1 cellular context compared by ENCODE assay signal in the genomic region with DNA sequence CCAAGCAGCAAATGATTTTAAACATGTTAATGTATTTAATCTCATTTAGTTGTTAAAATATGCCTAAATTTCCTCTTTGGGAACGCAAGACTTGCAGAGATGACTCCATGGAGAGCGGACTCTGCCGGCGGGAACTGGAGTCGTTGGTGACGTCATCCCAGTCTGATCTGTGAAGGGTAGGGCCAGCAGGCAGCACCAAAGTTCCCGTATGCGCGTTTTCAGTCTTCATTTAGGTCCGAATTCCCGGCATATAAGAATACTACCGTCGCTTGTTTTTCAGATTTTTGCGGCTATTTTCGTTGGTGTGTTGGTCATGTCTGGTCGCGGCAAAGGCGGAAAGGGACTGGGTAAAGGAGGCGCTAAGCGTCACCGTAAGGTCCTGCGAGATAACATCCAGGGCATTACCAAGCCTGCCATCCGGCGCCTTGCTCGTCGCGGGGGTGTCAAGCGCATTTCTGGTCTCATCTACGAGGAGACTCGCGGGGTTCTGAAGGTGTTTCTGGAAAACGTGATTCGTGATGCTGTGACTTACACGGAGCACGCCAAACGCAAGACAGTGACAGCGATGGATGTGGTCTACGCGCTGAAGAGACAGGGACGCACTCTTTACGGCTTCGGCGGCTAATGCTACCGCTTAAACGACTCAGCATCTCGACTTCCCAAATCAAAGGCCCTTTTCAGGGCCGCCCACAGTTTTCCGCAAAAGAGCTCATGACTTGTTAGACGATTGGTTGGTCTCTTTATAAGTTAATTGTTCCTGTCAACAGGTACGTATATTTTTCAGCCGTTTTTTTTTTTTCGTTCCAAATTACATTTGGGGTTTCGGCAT.
A peak's percentile ranks its signal among the peaks of the same experiment; 100 is the strongest.
TF ChIP-seq lines count a peak whose summit lies in the region.

No MANE protein-coding gene starts in this region.

TF ChIP-seq in HepG2, 621 proteins besides CTCF, POLR2A, EP300 and RAD21 (continued from another document and continues in another):
- TF ChIP-seq MAZ (IDR thresholded peaks at IDR 0.05; ENCODE audit: borderline replicate concordance, low read depth, low read length) (no peak), MAZ (CRISPR knock-in tag; IDR thresholded peaks at IDR 0.05; ENCODE audit: low read depth) (peak; percentile 50), TBX3 (IDR thresholded peaks at IDR 0.05; ENCODE audit: borderline replicate concordance) (peak; percentile 45; the same call in 1 of the 2 replicates), ZNF317 (CRISPR knock-in tag; IDR thresholded peaks at IDR 0.05) (peak; percentile 88), TGIF2 (CRISPR knock-in tag; IDR thresholded peaks at IDR 0.05) (peak; percentile 87), LRRFIP1 (CRISPR knock-in tag; conservative IDR thresholded peaks at IDR 0.05) (0 out of 2 replicates have a peak, but pooled peaks have one; percentile 52), CBX5 (CRISPR knock-in tag; IDR thresholded peaks at IDR 0.05; ENCODE audit: borderline replicate concordance) (peak; percentile 62; the same call in 1 of the 2 replicates), GABPB1 (CRISPR knock-in tag; IDR thresholded peaks at IDR 0.05) (peak; percentile 56), ZSCAN12 (CRISPR knock-in tag; IDR thresholded peaks at IDR 0.05) (no peak), ZXDC (CRISPR knock-in tag; IDR thresholded peaks at IDR 0.05) (peak; percentile 92; the same call in 1 of the 2 replicates), ATAD3A (CRISPR knock-in tag; IDR thresholded peaks at IDR 0.05) (no peak; the same call in 1 of the 2 replicates), THAP11 (CRISPR knock-in tag; IDR thresholded peaks at IDR 0.05) (peak; percentile 89), PHF20 (CRISPR knock-in tag; IDR thresholded peaks at IDR 0.05) (peak; percentile 55; the same call in 1 of the 2 replicates), BATF2 (CRISPR knock-in tag; IDR thresholded peaks at IDR 0.05) (no peak), ZNF264 (CRISPR knock-in tag; IDR thresholded peaks at IDR 0.05) (peak; percentile 84; the same call in 1 of the 2 replicates), KDM5A (IDR thresholded peaks at IDR 0.05; ENCODE audit: borderline replicate concordance, low read length) (peak; percentile 44; the same call in 1 of the 2 replicates), HOXA5 (CRISPR knock-in tag; IDR thresholded peaks at IDR 0.05) (peak; percentile 97), ZSCAN31 (CRISPR knock-in tag; IDR thresholded peaks at IDR 0.05; ENCODE audit: low read depth) (peak; percentile 23; the same call in 1 of the 2 replicates), ASH2L (IDR thresholded peaks at IDR 0.05; ENCODE audit: insufficient read length, low read depth, low read length) (peak; percentile 90), ZNF256 (CRISPR knock-in tag; conservative IDR thresholded peaks at IDR 0.05) (no peak; the same call in 1 of the 2 replicates), GATAD2A (CRISPR knock-in tag; IDR thresholded peaks at IDR 0.05) (peak; percentile 75), ARNT2 (CRISPR knock-in tag; IDR thresholded peaks at IDR 0.05; ENCODE audit: low read depth) (peak; percentile 86; the same call in 1 of the 2 replicates), ZNF510 (CRISPR knock-in tag; IDR thresholded peaks at IDR 0.05; ENCODE audit: low read depth) (no peak; the same call in 1 of the 2 replicates), MLXIP (CRISPR knock-in tag; IDR thresholded peaks at IDR 0.05; ENCODE audit: borderline replicate concordance) (0 out of 2 replicates have a peak, but pooled peaks have one; percentile 35), ZKSCAN1 (IDR thresholded peaks at IDR 0.05; ENCODE audit: low read length) (peak; percentile 99)
- TF ChIP-seq, protein P1, sequence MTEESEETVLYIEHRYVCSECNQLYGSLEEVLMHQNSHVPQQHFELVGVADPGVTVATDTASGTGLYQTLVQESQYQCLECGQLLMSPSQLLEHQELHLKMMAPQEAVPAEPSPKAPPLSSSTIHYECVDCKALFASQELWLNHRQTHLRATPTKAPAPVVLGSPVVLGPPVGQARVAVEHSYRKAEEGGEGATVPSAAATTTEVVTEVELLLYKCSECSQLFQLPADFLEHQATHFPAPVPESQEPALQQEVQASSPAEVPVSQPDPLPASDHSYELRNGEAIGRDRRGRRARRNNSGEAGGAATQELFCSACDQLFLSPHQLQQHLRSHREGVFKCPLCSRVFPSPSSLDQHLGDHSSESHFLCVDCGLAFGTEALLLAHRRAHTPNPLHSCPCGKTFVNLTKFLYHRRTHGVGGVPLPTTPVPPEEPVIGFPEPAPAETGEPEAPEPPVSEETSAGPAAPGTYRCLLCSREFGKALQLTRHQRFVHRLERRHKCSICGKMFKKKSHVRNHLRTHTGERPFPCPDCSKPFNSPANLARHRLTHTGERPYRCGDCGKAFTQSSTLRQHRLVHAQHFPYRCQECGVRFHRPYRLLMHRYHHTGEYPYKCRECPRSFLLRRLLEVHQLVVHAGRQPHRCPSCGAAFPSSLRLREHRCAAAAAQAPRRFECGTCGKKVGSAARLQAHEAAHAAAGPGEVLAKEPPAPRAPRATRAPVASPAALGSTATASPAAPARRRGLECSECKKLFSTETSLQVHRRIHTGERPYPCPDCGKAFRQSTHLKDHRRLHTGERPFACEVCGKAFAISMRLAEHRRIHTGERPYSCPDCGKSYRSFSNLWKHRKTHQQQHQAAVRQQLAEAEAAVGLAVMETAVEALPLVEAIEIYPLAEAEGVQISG (CRISPR knock-in tag; IDR thresholded peaks at IDR 0.05) = peak; percentile 82; the same call in 1 of the 2 replicates
- TF ChIP-seq, protein P2, sequence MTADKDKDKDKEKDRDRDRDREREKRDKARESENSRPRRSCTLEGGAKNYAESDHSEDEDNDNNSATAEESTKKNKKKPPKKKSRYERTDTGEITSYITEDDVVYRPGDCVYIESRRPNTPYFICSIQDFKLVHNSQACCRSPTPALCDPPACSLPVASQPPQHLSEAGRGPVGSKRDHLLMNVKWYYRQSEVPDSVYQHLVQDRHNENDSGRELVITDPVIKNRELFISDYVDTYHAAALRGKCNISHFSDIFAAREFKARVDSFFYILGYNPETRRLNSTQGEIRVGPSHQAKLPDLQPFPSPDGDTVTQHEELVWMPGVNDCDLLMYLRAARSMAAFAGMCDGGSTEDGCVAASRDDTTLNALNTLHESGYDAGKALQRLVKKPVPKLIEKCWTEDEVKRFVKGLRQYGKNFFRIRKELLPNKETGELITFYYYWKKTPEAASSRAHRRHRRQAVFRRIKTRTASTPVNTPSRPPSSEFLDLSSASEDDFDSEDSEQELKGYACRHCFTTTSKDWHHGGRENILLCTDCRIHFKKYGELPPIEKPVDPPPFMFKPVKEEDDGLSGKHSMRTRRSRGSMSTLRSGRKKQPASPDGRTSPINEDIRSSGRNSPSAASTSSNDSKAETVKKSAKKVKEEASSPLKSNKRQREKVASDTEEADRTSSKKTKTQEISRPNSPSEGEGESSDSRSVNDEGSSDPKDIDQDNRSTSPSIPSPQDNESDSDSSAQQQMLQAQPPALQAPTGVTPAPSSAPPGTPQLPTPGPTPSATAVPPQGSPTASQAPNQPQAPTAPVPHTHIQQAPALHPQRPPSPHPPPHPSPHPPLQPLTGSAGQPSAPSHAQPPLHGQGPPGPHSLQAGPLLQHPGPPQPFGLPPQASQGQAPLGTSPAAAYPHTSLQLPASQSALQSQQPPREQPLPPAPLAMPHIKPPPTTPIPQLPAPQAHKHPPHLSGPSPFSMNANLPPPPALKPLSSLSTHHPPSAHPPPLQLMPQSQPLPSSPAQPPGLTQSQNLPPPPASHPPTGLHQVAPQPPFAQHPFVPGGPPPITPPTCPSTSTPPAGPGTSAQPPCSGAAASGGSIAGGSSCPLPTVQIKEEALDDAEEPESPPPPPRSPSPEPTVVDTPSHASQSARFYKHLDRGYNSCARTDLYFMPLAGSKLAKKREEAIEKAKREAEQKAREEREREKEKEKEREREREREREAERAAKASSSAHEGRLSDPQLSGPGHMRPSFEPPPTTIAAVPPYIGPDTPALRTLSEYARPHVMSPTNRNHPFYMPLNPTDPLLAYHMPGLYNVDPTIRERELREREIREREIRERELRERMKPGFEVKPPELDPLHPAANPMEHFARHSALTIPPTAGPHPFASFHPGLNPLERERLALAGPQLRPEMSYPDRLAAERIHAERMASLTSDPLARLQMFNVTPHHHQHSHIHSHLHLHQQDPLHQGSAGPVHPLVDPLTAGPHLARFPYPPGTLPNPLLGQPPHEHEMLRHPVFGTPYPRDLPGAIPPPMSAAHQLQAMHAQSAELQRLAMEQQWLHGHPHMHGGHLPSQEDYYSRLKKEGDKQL (CRISPR knock-in tag; IDR thresholded peaks at IDR 0.05; ENCODE audit: low read depth) = peak; percentile 54
- TF ChIP-seq, protein P3, sequence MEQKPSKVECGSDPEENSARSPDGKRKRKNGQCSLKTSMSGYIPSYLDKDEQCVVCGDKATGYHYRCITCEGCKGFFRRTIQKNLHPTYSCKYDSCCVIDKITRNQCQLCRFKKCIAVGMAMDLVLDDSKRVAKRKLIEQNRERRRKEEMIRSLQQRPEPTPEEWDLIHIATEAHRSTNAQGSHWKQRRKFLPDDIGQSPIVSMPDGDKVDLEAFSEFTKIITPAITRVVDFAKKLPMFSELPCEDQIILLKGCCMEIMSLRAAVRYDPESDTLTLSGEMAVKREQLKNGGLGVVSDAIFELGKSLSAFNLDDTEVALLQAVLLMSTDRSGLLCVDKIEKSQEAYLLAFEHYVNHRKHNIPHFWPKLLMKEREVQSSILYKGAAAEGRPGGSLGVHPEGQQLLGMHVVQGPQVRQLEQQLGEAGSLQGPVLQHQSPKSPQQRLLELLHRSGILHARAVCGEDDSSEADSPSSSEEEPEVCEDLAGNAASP (CRISPR knock-in tag; IDR thresholded peaks at IDR 0.05; ENCODE audit: borderline replicate concordance) = no peak
- TF ChIP-seq, protein P4, sequence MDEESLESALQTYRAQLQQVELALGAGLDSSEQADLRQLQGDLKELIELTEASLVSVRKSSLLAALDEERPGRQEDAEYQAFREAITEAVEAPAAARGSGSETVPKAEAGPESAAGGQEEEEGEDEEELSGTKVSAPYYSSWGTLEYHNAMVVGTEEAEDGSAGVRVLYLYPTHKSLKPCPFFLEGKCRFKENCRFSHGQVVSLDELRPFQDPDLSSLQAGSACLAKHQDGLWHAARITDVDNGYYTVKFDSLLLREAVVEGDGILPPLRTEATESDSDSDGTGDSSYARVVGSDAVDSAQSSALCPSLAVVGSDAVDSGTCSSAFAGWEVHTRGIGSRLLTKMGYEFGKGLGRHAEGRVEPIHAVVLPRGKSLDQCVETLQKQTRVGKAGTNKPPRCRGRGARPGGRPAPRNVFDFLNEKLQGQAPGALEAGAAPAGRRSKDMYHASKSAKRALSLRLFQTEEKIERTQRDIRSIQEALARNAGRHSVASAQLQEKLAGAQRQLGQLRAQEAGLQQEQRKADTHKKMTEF (CRISPR knock-in tag; IDR thresholded peaks at IDR 0.05) = peak; percentile 88
